ENCODE assay signal across 30 cellular contexts in genomic region chr9:92524881-92525280, GRCh38. TPM values are rescaled to one million over a fixed set of nuclear protein-coding genes. Genes with fewer than 3 reads are reported as not detected.
"Had no signal": no experiment of that assay in that cellular context is flagged by ENCODE, and none has a peak within 500 bp of the region (broad histone marks: within the 10 kb centered on the region; RNA-seq: fewer than 3 reads in every experiment).

No MANE protein-coding gene starts in this region.

- H3K9me3 ChIP-seq: psoas muscle, stomach, thoracic aorta, thyroid gland, upper lobe of right lung, uterus had no signal

- H3K4me1 Mint-ChIP-seq: natural killer cell; stimulated activated naive B cell treated with anti-CD40 and anti-IgM and Interleukin-4, amounts not matched to agents 10 μg/mL and 1 μg/mL and 100 μg/mL, for 72 hours had no signal

- H3K36me3 ChIP-seq: neural progenitor cell, ovary, stomach, thoracic aorta, thyroid gland, upper lobe of right lung, uterus had no signal

- H3K36me3 Mint-ChIP-seq: natural killer cell; neural progenitor cell; stimulated activated effector memory CD8-positive, alpha-beta T cell treated with anti-CD3 and anti-CD28 coated beads, Interleukin-12 subunit alpha, Interleukin-12 subunit beta, amount 100 ng/mL, for 72 hours; type B pancreatic cell had no signal

- H2AFZ ChIP-seq: neural progenitor cell, parathyroid adenoma had no signal

- H3K4me2 ChIP-seq: neural progenitor cell had no signal

- H3K27me3 ChIP-seq: neural progenitor cell, ovary, stomach, thyroid gland, tibial nerve, upper lobe of right lung, uterus had no signal

- H3K27ac ChIP-seq: neural progenitor cell, ovary, parathyroid adenoma, psoas muscle, skin epidermis, stomach, thoracic aorta, thyroid gland, tibial nerve, upper lobe of right lung, uterus had no signal

- H3K9me3 Mint-ChIP-seq: naive thymus-derived CD4-positive, alpha-beta T cell; natural killer cell; neural progenitor cell; stimulated activated effector memory CD8-positive, alpha-beta T cell treated with anti-CD3 and anti-CD28 coated beads, Interleukin-12 subunit alpha, Interleukin-12 subunit beta, amount 100 ng/mL, for 72 hours; stimulated activated naive B cell treated with anti-CD40 and anti-IgM and Interleukin-4, amounts not matched to agents 10 μg/mL and 1 μg/mL and 100 μg/mL, for 72 hours; stimulated activated naive CD8-positive, alpha-beta T cell treated with anti-CD3 and anti-CD28 coated beads, Interleukin-15, Interleukin-2, amounts not matched to agents 100 ng/mL and 50 ng/mL, for 24 hours; type B pancreatic cell had no signal

- DNase-seq: naive thymus-derived CD4-positive, alpha-beta T cell; natural killer cell; occipital lobe; ovary; posterior cingulate gyrus; psoas muscle; right cardiac atrium; stimulated activated CD4-positive, alpha-beta T cell treated with anti-CD3 and anti-CD28 coated beads, Interleukin-15, amount 100 ng/mL, for 24 hours; stimulated activated CD4-positive, alpha-beta T cell treated with anti-CD3 and anti-CD28 coated beads, Interleukin-2, amount 100 ng/mL, for 24 hours; stimulated activated CD4-positive, alpha-beta T cell treated with anti-CD3 and anti-CD28 coated beads, Interleukin-2, amount 100 ng/mL, for 48 hours; stimulated activated CD4-positive, alpha-beta T cell treated with anti-CD3 and anti-CD28 coated beads, Interleukin-4, amount 100 ng/mL, for 24 hours; stimulated activated naive B cell treated with anti-CD40 and anti-IgM and Interleukin-4, amounts not matched to agents 10 μg/mL and 1 μg/mL and 100 μg/mL, for 72 hours; stimulated activated naive CD4-positive, alpha-beta T cell treated with Interleukin-2 at 50 U/mL for 16 hours; stomach; thyroid gland; upper lobe of right lung; uterus had no signal

- H3K4me1 ChIP-seq: parathyroid adenoma, psoas muscle, stomach, thyroid gland, tibial nerve, upper lobe of right lung, uterus had no signal

- H3K27me3 Mint-ChIP-seq: naive thymus-derived CD4-positive, alpha-beta T cell; progenitor cell of endocrine pancreas; stimulated activated naive B cell treated with anti-CD40 and anti-IgM and Interleukin-4, amounts not matched to agents 10 μg/mL and 1 μg/mL and 100 μg/mL, for 72 hours; stimulated activated naive CD8-positive, alpha-beta T cell treated with anti-CD3 and anti-CD28 coated beads, Interleukin-15, Interleukin-2, amounts not matched to agents 100 ng/mL and 50 ng/mL, for 24 hours; type B pancreatic cell had no signal

- H3K27ac Mint-ChIP-seq: naive thymus-derived CD4-positive, alpha-beta T cell; natural killer cell; nephron; neural progenitor cell; progenitor cell of endocrine pancreas; stimulated activated effector memory CD8-positive, alpha-beta T cell treated with anti-CD3 and anti-CD28 coated beads, Interleukin-12 subunit alpha, Interleukin-12 subunit beta, amount 100 ng/mL, for 72 hours; stimulated activated naive B cell treated with anti-CD40 and anti-IgM and Interleukin-4, amounts not matched to agents 10 μg/mL and 1 μg/mL and 100 μg/mL, for 72 hours; stimulated activated naive CD8-positive, alpha-beta T cell treated with anti-CD3 and anti-CD28 coated beads, Interleukin-15, Interleukin-2, amounts not matched to agents 100 ng/mL and 50 ng/mL, for 24 hours; type B pancreatic cell had no signal

- H3K9ac ChIP-seq: neural progenitor cell, parathyroid adenoma had no signal

- H3K4me3 ChIP-seq: neural progenitor cell, ovary, psoas muscle, skin epidermis, stomach, thoracic aorta, thyroid gland, tibial nerve, upper lobe of right lung, uterus had no signal

- H3K4me3 Mint-ChIP-seq: naive thymus-derived CD4-positive, alpha-beta T cell; natural killer cell; nephron; neural progenitor cell; stimulated activated effector memory CD8-positive, alpha-beta T cell treated with anti-CD3 and anti-CD28 coated beads, Interleukin-12 subunit alpha, Interleukin-12 subunit beta, amount 100 ng/mL, for 72 hours; stimulated activated naive B cell treated with anti-CD40 and anti-IgM and Interleukin-4, amounts not matched to agents 10 μg/mL and 1 μg/mL and 100 μg/mL, for 72 hours; stimulated activated naive CD8-positive, alpha-beta T cell treated with anti-CD3 and anti-CD28 coated beads, Interleukin-15, Interleukin-2, amounts not matched to agents 100 ng/mL and 50 ng/mL, for 24 hours; type B pancreatic cell had no signal

- ATAC-seq: naive thymus-derived CD4-positive, alpha-beta T cell; natural killer cell; psoas muscle; right cardiac atrium; sciatic nerve; stimulated activated effector memory CD8-positive, alpha-beta T cell treated with anti-CD3 and anti-CD28 coated beads, Interleukin-12 subunit alpha, Interleukin-12 subunit beta, amount 100 ng/mL, for 72 hours; stimulated activated naive B cell treated with anti-CD40 and anti-IgM and Interleukin-4, amounts not matched to agents 10 μg/mL and 1 μg/mL and 100 μg/mL, for 72 hours; upper lobe of right lung had no signal

- H3K79me2 ChIP-seq: parathyroid adenoma had no signal

RNA-seq across cellular contexts. Expression of gene ECM2, which starts 10.9 kb away (rescaled TPM):
- total RNA-seq: naive thymus-derived CD4-positive, alpha-beta T cell; natural killer cell had no signal
- polyA plus RNA-seq: naive thymus-derived CD4-positive, alpha-beta T cell; neural cell had no signal

RNA-seq across cellular contexts. Expression of gene ASPN, which starts 42.6 kb away (rescaled TPM):
- total RNA-seq: naive thymus-derived CD4-positive, alpha-beta T cell; natural killer cell; progenitor cell of endocrine pancreas; renal cortical epithelial cell had no signal
- polyA plus RNA-seq: naive thymus-derived CD4-positive, alpha-beta T cell had no signal
